Comparison of ENCODE assay signal across 8 cellular contexts in genomic region chr9:135905380-135906282, GRCh38. TPM values are rescaled to one million over a fixed set of nuclear protein-coding genes. Genes with fewer than 3 reads are reported as not detected.
A peak's percentile ranks its signal among the peaks of the same experiment; 100 is the strongest.
DNase-seq lines count a peak whose midpoint lies in the region; ATAC-seq and TF ChIP-seq lines count a peak whose summit lies in the region.

No MANE protein-coding gene starts in this region.

- H3K9me3 Mint-ChIP-seq in stimulated activated effector memory CD8-positive, alpha-beta T cell treated with anti-CD3 and anti-CD28 coated beads, Interleukin-12 subunit alpha, Interleukin-12 subunit beta, amount 100 ng/mL, for 72 hours = no peaks in the 10 kb centered on the region

- POLR2A ChIA-PET in HEK293 (lab: Yijun Ruan, JAX) = no interaction called here

- TF ChIP-seq POLR2A in breast epithelium (IDR thresholded peaks at IDR 0.05) = no peak

- no peaks in the 10 kb centered on the region for H3K27me3 ChIP-seq in breast epithelium
- no peaks in the 10 kb centered on the region for H3K27me3 ChIP-seq in mononuclear cell (ENCODE audit: insufficient read depth, low read length)

- TF ChIP-seq CTCF in HEK293 (tag by site-specific recombination; IDR thresholded peaks at IDR 0.05) = no peak
- no peak for TF ChIP-seq CTCF in breast epithelium (IDR thresholded peaks at IDR 0.05)

- H3K27ac Mint-ChIP-seq in stimulated activated effector memory CD8-positive, alpha-beta T cell treated with anti-CD3 and anti-CD28 coated beads, Interleukin-12 subunit alpha, Interleukin-12 subunit beta, amount 100 ng/mL, for 72 hours = peak overlapping the region; percentile 32

- peak; percentile 67 for ATAC-seq in stimulated activated effector memory CD8-positive, alpha-beta T cell treated with anti-CD3 and anti-CD28 coated beads, Interleukin-12 subunit alpha, Interleukin-12 subunit beta, amount 100 ng/mL, for 72 hours
- ATAC-seq in HG02885 (IDR thresholded peaks at IDR 0.05; ENCODE audit: poor library complexity, unreplicated experiment) (no peak), GM18502 (IDR thresholded peaks at IDR 0.05; ENCODE audit: poor library complexity, unreplicated experiment) (no peak)

- intact Hi-C loops in breast epithelium (cut with DNase I; ENCODE audit: low total_unique reads) = no loop called here

- H3K27ac ChIP-seq in HEK293 (ENCODE audit: extremely low read depth, low read depth, low read length) (no peak overlapping the region; the same call in 1 of the 2 replicates), breast epithelium (peak overlapping the region; percentile 30 to 56)

- CTCF ChIA-PET in HEK293 (lab: Yijun Ruan, JAX) = interaction anchor here (0.6 to 1.5 kb wide), 5 partner anchors 28 to 378 kb away, joined by 3 to 5 read pairs (median 4); no protein-coding TSS in a partner anchor

- H3K9me3 ChIP-seq in HEK293 (ENCODE audit: control insufficient read depth, insufficient read depth, low read depth, low read length) (no peaks in the 10 kb centered on the region), breast epithelium (no peaks in the 10 kb centered on the region), mononuclear cell (ENCODE audit: low read depth, low read length) (no peaks in the 10 kb centered on the region)

- H3K4me1 ChIP-seq in HEK293 (ENCODE audit: control insufficient read depth, insufficient read depth, low read length) = no peaks in the 10 kb centered on the region; the same call in 1 of the 2 replicates
- H3K4me1 ChIP-seq in breast epithelium = peaks cover 5 to 13% of the 10 kb centered on the region in 2 donors
- H3K4me1 ChIP-seq in mononuclear cell (ENCODE audit: insufficient read depth, low read length) = peaks cover 43% of the 10 kb centered on the region

- H3K4me1 Mint-ChIP-seq in stimulated activated effector memory CD8-positive, alpha-beta T cell treated with anti-CD3 and anti-CD28 coated beads, Interleukin-12 subunit alpha, Interleukin-12 subunit beta, amount 100 ng/mL, for 72 hours = peaks cover 59% of the 10 kb centered on the region

- peak overlapping the region; percentile 59 for H3K4me3 ChIP-seq in HEK293 (ENCODE audit: low read depth, low read length)
- peak overlapping the region; percentile 70 to 94 (median 72) for H3K4me3 ChIP-seq in breast epithelium
- peak overlapping the region; percentile 40 for H3K4me3 ChIP-seq in mononuclear cell (ENCODE audit: low read length)

- peak overlapping the region; percentile 70 for H3K4me3 Mint-ChIP-seq in stimulated activated effector memory CD8-positive, alpha-beta T cell treated with anti-CD3 and anti-CD28 coated beads, Interleukin-12 subunit alpha, Interleukin-12 subunit beta, amount 100 ng/mL, for 72 hours

- peaks cover 36% of the 10 kb centered on the region for H3K36me3 Mint-ChIP-seq in stimulated activated effector memory CD8-positive, alpha-beta T cell treated with anti-CD3 and anti-CD28 coated beads, Interleukin-12 subunit alpha, Interleukin-12 subunit beta, amount 100 ng/mL, for 72 hours

- H3K36me3 ChIP-seq in HEK293 (ENCODE audit: control insufficient read depth in 2 of 2, insufficient read depth in 1 of 2, low read length in 2 of 2) (peaks cover 5 to 28% of the 10 kb centered on the region in 2 experiments; a peak in 2 of 3 replicates), breast epithelium (no peaks in the 10 kb centered on the region)

- DNase-seq in T-helper 2 cell = peak in 3 of 5 experiments; percentile 34 to 72 (median 34)
- peak in 1 of 2 donors; percentile 40 for DNase-seq in breast epithelium (ENCODE audit: low spot score in 2 of 2)
- no peak for DNase-seq in stimulated activated effector memory CD8-positive, alpha-beta T cell treated with anti-CD3 and anti-CD28 coated beads, Interleukin-12 subunit alpha, Interleukin-12 subunit beta, amount 100 ng/mL, for 72 hours (ENCODE audit: low spot score in 2 of 2)
- DNase-seq in NCI-H2081 (lab: John Stamatoyannopoulos, UW) = no peak

TF ChIP-seq in HEK293, 187 proteins besides CTCF, POLR2A, EP300 and RAD21:
- TF ChIP-seq HIC1 (tag by site-specific recombination; IDR thresholded peaks at IDR 0.05) = no peak
- TF ChIP-seq SCRT1 (tag by site-specific recombination; IDR thresholded peaks at IDR 0.05; ENCODE audit: borderline replicate concordance) = no peak
- TF ChIP-seq PRDM6 (tag by site-specific recombination; IDR thresholded peaks at IDR 0.05) = peak; percentile 79
- no peak for TF ChIP-seq ZBTB7A (tag by site-specific recombination; IDR thresholded peaks at IDR 0.05; ENCODE audit: low read depth)

RNA-seq across cellular contexts. Expression of gene CAMSAP1, which starts 1.7 kb away (rescaled TPM):
- 10 to 100 TPM; 25.0 to 29.8 (median 29.0) TPM for total RNA-seq in breast epithelium
- total RNA-seq in mononuclear cell = 17.2 TPM

RNA-seq across cellular contexts. Expression of gene UBAC1, which starts 55.5 kb away (rescaled TPM):
- total RNA-seq in breast epithelium (10 to 100 TPM; 39.2 to 53.0 (median 45.6) TPM), mononuclear cell (19.3 TPM)

Comparison
In these comparisons a context has a peak if more than half of its experiments do, and no peak if none do; other contexts are left out.
1. DNase-seq: peak in T-helper 2 cell (3 of 5); none in stimulated activated effector memory CD8-positive, alpha-beta T cell treated with anti-CD3 and anti-CD28 coated beads, Interleukin-12 subunit alpha, Interleukin-12 subunit beta, amount 100 ng/mL, for 72 hours (0 of 2) and NCI-H2081 (0 of 2).
2. Peak in every context shown above with its lines, with median percentiles within 50 percentile points of each other: H3K4me3 ChIP-seq.